ENCODE assay signal across 8 cellular contexts in the genomic region with DNA sequence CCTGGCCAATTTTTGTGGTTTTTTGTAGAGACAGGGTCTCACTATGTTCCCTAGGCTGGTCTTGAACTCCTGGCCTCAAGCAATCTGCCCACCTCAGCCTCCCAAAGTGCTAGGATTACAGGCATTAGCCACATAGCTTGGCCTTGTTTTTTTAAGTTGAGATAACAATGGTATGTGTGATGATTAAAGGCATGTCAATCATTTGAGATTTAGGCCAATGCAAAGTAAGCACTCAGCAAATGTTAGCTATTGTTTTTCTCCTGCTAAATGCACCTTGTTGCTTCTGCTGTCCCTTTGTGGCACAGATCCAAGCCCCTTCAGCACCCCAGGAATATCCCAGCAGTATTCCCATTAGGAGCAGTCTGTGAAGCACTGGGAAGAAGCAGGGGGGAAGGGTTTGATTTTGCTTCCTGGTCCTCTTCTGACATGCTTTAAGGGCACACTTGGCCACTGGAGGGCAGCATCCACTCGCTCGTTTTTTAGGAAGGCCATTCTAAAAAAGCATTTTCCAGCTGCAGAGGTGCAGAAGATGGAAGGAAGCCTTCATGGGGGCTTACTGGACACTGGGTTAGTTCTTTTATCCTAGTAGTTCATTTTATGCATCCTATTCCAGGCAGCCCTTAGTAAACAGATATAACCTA.
DNase-seq lines count a peak whose midpoint lies in the region; ATAC-seq and TF ChIP-seq lines count a peak whose summit lies in the region.

No MANE protein-coding gene starts in this region.

- TF ChIP-seq POLR2A in right lobe of liver (IDR thresholded peaks at IDR 0.05): no peak

- peak; percentile 86 for TF ChIP-seq CTCF in choroid plexus epithelial cell (conservative IDR thresholded peaks at IDR 0.05; ENCODE audit: low read depth, low read length)
- peak; percentile 70 to 86 (median 76) for TF ChIP-seq CTCF in right lobe of liver (IDR thresholded peaks at IDR 0.05)

- H3K4me1 ChIP-seq in right lobe of liver: no peaks in the 10 kb centered on the region

- 0% methylated on average over 2 of the region's 2 CpGs for WGBS in right lobe of liver (ENCODE audit: insufficient coverage, low coverage, low lambda C conversion rate, missing lambda C conversion rate)

- no peaks in the 10 kb centered on the region for H3K27me3 ChIP-seq in H7 (ENCODE audit: control insufficient read depth, insufficient read depth, low read length)
- no peaks in the 10 kb centered on the region for H3K27me3 ChIP-seq in right lobe of liver

- no peak overlapping the region for H3K4me3 ChIP-seq in H7 (ENCODE audit: insufficient read depth, low read depth, low read length)
- H3K4me3 ChIP-seq in choroid plexus epithelial cell (ENCODE audit: low read depth, low read length): no peak overlapping the region
- H3K4me3 ChIP-seq in right lobe of liver: no peak overlapping the region

- ATAC-seq in right lobe of liver (peak; percentile 88 to 96 (median 94)), HG03457 (IDR thresholded peaks at IDR 0.05; ENCODE audit: unreplicated experiment) (no peak)

- DNase-seq in AML-193 (lab: John Stamatoyannopoulos, UW): peak; percentile 64 to 76
- peak; percentile 88 for DNase-seq in H7
- peak; percentile 56 for DNase-seq in NCI-H446 treated with DMSO at 0.1 percent for 48 hours (lab: John Stamatoyannopoulos, UW)
- DNase-seq in activated CD4-positive, alpha-beta T cell treated with anti-CD3 and anti-CD28 coated beads for 24 hours (ENCODE audit: low read depth in 2 of 2): peak; percentile 36 to 68
- peak; percentile 87 for DNase-seq in choroid plexus epithelial cell (ENCODE audit: low read depth)
- peak; percentile 68 to 83 (median 80) for DNase-seq in right lobe of liver
- peak; percentile 38 to 69 (median 56) for DNase-seq in stimulated activated CD4-positive, alpha-beta T cell treated with anti-CD3 and anti-CD28 coated beads, TNF-alpha, amount 100 ng/mL, for 24 hours (ENCODE audit: low read depth in 3 of 3)

- H3K36me3 ChIP-seq in H7 (replicated peaks; ENCODE audit: control insufficient read depth, insufficient read depth, low read length): no peaks in the 10 kb centered on the region
- no peaks in the 10 kb centered on the region for H3K36me3 ChIP-seq in right lobe of liver

- no peak overlapping the region for H3K27ac ChIP-seq in right lobe of liver

- intact Hi-C loops in right lobe of liver (cut with DNase I): no loop called here

- peaks cover 0 to 6% (median 0%) of the 10 kb centered on the region in 4 donors for H3K9me3 ChIP-seq in right lobe of liver
